Comparison of ENCODE assay signal across 1 cellular context in the genomic region with DNA sequence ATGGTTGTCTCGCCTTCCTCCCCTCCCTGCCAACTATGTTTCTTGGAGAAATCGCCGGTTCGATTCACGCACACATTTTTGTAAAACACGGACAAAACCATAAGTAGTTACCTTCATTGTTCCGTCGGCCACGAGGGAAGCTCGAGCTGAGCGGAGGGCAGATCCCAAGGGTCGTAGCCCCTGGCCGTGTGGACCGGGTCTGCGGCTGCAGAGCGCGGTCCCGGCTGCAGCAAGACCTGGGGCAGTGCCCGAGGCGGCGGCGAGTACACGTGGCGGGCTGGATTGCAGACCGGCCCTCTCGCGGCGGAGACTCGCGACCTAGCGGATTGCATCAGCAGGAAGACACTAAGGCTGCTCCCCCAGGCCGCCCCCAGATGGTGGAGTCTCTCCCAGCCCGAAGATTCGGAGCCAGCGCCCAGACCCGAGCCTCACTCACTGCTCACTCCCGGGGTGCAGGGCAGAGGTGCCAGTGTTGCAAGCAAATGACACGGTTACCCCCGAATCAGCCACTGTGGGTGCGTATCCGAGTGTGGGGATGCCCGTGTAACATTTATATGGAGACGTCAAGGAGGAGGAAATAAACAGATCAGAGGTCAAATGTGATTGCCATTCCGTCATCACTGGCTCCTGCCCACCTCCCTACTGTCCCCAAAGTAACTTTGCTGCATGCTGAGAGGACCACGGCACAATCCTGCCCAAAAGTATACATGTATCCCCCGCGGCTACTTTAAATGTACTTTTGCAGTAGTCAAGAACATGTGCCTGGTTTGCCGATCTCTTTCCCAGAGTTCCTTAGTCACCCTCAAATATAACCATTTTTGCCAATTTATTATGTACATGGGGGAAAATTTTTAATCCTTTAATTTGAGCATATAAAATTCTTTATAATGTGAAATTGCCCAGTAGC.
TF ChIP-seq lines count a peak whose summit lies in the region.

A gene with protein sequence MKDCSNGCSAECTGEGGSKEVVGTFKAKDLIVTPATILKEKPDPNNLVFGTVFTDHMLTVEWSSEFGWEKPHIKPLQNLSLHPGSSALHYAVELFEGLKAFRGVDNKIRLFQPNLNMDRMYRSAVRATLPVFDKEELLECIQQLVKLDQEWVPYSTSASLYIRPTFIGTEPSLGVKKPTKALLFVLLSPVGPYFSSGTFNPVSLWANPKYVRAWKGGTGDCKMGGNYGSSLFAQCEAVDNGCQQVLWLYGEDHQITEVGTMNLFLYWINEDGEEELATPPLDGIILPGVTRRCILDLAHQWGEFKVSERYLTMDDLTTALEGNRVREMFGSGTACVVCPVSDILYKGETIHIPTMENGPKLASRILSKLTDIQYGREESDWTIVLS (minus strand): TSS at position 286 of the 907 bp plus-strand sequence. CDS start 169 bp downstream, at position 117.

TF ChIP-seq in HEK293, 187 proteins besides CTCF, POLR2A, EP300 and RAD21 (continued from another document and continues in another):
- TF ChIP-seq ZNF596 (tag by site-specific recombination; IDR thresholded peaks at IDR 0.05) (no peak), ZFHX2 (tag by site-specific recombination; conservative IDR thresholded peaks at IDR 0.05) (peak; percentile 75), ZNF621 (tag by site-specific recombination; IDR thresholded peaks at IDR 0.05) (no peak), ZNF112 (tag by site-specific recombination; IDR thresholded peaks at IDR 0.05) (no peak), ZNF791 (tag by site-specific recombination; IDR thresholded peaks at IDR 0.05) (no peak), ZNF391 (tag by site-specific recombination; IDR thresholded peaks at IDR 0.05; ENCODE audit: borderline replicate concordance, low read depth) (no peak), ZBTB17 (tag by site-specific recombination; IDR thresholded peaks at IDR 0.05) (peak; percentile 89), GLI4 (tag by site-specific recombination; IDR thresholded peaks at IDR 0.05) (no peak), ZBTB7A (tag by site-specific recombination; IDR thresholded peaks at IDR 0.05; ENCODE audit: low read depth) (0 out of 2 replicates have a peak, but pooled peaks have one; percentile 43), ZNF704 (tag by site-specific recombination; IDR thresholded peaks at IDR 0.05) (no peak; the same call in 1 of the 2 replicates), ZFP41 (tag by site-specific recombination; IDR thresholded peaks at IDR 0.05; ENCODE audit: borderline replicate concordance) (no peak), ZBTB48 (tag by site-specific recombination; IDR thresholded peaks at IDR 0.05) (peak; percentile 61; the same call in 1 of the 2 replicates), KLF10 (tag by site-specific recombination; IDR thresholded peaks at IDR 0.05) (0 out of 2 replicates have a peak, but pooled peaks have one; percentile 47), ZNF18 (tag by site-specific recombination; IDR thresholded peaks at IDR 0.05) (no peak), MYNN (tag by site-specific recombination; IDR thresholded peaks at IDR 0.05; ENCODE audit: borderline replicate concordance) (no peak), HOXA7 (CRISPR knock-in tag; IDR thresholded peaks at IDR 0.05; ENCODE audit: borderline replicate concordance) (no peak), SP3 (tag by site-specific recombination; IDR thresholded peaks at IDR 0.05) (peak; percentile 27), ZNF211 (tag by site-specific recombination; IDR thresholded peaks at IDR 0.05; ENCODE audit: low read depth) (no peak), KLF7 (tag by site-specific recombination; IDR thresholded peaks at IDR 0.05; ENCODE audit: borderline replicate concordance) (no peak), ZBTB44 (tag by site-specific recombination; IDR thresholded peaks at IDR 0.05) (no peak), KLF9 (tag by site-specific recombination; IDR thresholded peaks at IDR 0.05; ENCODE audit: low read depth) (0 out of 2 replicates have a peak, but pooled peaks have one; percentile 12), ZNF155 (tag by site-specific recombination; IDR thresholded peaks at IDR 0.05) (no peak), ZNF548 (tag by site-specific recombination; IDR thresholded peaks at IDR 0.05) (no peak), ZFP37 (tag by site-specific recombination; IDR thresholded peaks at IDR 0.05) (peak; percentile 56), ZNF16 (tag by site-specific recombination; IDR thresholded peaks at IDR 0.05; ENCODE audit: low read depth) (no peak), ZNF214 (tag by site-specific recombination; IDR thresholded peaks at IDR 0.05; ENCODE audit: borderline replicate concordance) (no peak), ZNF221 (tag by site-specific recombination; IDR thresholded peaks at IDR 0.05; ENCODE audit: borderline replicate concordance) (no peak), ZSCAN23 (tag by site-specific recombination; IDR thresholded peaks at IDR 0.05) (no peak), ZNF114 (tag by site-specific recombination; IDR thresholded peaks at IDR 0.05) (no peak), ZNF341 (tag by site-specific recombination; IDR thresholded peaks at IDR 0.05; ENCODE audit: low read depth) (peak; percentile 75), ZNF366 (tag by site-specific recombination; conservative IDR thresholded peaks at IDR 0.05) (peak; percentile 53; the same call in 1 of the 2 replicates), YY1 (tag by site-specific recombination; IDR thresholded peaks at IDR 0.05) (no peak; the same call in 1 of the 2 replicates), OVOL3 (tag by site-specific recombination; IDR thresholded peaks at IDR 0.05) (no peak), ZNF670 (tag by site-specific recombination; IDR thresholded peaks at IDR 0.05; ENCODE audit: low read depth) (no peak), SALL2 (tag by site-specific recombination; IDR thresholded peaks at IDR 0.05; ENCODE audit: borderline replicate concordance) (no peak), ZNF416 (tag by site-specific recombination; IDR thresholded peaks at IDR 0.05) (no peak), ZNF707 (tag by site-specific recombination; IDR thresholded peaks at IDR 0.05) (no peak), FEZF1 (tag by site-specific recombination; IDR thresholded peaks at IDR 0.05) (peak; percentile 28; the same call in 1 of the 2 replicates), ZNF623 (tag by site-specific recombination; IDR thresholded peaks at IDR 0.05) (no peak), GLIS2 (tag by site-specific recombination; IDR thresholded peaks at IDR 0.05) (peak; percentile 86), ZNF624 (tag by site-specific recombination; IDR thresholded peaks at IDR 0.05) (no peak)
- TF ChIP-seq, protein P1, sequence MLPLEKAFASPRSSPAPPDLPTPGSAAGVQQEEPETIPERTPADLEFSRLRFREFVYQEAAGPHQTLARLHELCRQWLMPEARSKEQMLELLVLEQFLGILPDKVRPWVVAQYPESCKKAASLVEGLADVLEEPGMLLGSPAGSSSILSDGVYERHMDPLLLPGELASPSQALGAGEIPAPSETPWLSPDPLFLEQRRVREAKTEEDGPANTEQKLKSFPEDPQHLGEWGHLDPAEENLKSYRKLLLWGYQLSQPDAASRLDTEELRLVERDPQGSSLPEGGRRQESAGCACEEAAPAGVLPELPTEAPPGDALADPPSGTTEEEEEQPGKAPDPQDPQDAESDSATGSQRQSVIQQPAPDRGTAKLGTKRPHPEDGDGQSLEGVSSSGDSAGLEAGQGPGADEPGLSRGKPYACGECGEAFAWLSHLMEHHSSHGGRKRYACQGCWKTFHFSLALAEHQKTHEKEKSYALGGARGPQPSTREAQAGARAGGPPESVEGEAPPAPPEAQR (tag by site-specific recombination; IDR thresholded peaks at IDR 0.05): peak; percentile 31; the same call in 1 of the 2 replicates
- TF ChIP-seq, protein P2, sequence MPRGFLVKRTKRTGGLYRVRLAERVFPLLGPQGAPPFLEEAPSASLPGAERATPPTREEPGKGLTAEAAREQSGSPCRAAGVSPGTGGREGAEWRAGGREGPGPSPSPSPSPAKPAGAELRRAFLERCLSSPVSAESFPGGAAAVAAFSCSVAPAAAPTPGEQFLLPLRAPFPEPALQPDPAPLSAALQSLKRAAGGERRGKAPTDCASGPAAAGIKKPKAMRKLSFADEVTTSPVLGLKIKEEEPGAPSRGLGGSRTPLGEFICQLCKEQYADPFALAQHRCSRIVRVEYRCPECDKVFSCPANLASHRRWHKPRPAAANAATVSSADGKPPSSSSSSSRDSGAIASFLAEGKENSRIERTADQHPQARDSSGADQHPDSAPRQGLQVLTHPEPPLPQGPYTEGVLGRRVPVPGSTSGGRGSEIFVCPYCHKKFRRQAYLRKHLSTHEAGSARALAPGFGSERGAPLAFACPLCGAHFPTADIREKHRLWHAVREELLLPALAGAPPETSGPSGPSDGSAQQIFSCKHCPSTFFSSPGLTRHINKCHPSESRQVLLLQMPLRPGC (tag by site-specific recombination; IDR thresholded peaks at IDR 0.05): no peak
- TF ChIP-seq, protein P3, sequence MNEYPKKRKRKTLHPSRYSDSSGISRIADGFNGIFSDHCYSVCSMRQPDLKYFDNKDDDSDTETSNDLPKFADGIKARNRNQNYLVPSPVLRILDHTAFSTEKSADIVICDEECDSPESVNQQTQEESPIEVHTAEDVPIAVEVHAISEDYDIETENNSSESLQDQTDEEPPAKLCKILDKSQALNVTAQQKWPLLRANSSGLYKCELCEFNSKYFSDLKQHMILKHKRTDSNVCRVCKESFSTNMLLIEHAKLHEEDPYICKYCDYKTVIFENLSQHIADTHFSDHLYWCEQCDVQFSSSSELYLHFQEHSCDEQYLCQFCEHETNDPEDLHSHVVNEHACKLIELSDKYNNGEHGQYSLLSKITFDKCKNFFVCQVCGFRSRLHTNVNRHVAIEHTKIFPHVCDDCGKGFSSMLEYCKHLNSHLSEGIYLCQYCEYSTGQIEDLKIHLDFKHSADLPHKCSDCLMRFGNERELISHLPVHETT (tag by site-specific recombination; IDR thresholded peaks at IDR 0.05): no peak; the same call in 1 of the 2 replicates
- TF ChIP-seq, protein P4, sequence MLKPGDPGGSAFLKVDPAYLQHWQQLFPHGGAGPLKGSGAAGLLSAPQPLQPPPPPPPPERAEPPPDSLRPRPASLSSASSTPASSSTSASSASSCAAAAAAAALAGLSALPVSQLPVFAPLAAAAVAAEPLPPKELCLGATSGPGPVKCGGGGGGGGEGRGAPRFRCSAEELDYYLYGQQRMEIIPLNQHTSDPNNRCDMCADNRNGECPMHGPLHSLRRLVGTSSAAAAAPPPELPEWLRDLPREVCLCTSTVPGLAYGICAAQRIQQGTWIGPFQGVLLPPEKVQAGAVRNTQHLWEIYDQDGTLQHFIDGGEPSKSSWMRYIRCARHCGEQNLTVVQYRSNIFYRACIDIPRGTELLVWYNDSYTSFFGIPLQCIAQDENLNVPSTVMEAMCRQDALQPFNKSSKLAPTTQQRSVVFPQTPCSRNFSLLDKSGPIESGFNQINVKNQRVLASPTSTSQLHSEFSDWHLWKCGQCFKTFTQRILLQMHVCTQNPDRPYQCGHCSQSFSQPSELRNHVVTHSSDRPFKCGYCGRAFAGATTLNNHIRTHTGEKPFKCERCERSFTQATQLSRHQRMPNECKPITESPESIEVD (tag by site-specific recombination; IDR thresholded peaks at IDR 0.05): no peak
- TF ChIP-seq, protein P5, sequence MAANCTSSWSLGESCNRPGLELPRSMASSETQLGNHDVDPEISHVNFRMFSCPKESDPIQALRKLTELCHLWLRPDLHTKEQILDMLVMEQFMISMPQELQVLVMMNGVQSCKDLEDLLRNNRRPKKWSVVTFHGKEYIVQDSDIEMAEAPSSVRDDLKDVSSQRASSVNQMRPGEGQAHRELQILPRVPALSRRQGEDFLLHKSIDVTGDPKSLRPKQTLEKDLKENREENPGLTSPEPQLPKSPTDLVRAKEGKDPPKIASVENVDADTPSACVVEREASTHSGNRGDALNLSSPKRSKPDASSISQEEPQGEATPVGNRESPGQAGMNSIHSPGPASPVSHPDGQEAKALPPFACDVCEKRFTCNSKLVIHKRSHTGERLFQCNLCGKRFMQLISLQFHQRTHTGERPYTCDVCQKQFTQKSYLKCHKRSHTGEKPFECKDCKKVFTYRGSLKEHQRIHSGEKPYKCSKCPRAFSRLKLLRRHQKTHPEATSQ (tag by site-specific recombination; IDR thresholded peaks at IDR 0.05): peak; percentile 57; the same call in 1 of the 2 replicates
